ENCODE assay signal across 26 cellular contexts in the genomic region with DNA sequence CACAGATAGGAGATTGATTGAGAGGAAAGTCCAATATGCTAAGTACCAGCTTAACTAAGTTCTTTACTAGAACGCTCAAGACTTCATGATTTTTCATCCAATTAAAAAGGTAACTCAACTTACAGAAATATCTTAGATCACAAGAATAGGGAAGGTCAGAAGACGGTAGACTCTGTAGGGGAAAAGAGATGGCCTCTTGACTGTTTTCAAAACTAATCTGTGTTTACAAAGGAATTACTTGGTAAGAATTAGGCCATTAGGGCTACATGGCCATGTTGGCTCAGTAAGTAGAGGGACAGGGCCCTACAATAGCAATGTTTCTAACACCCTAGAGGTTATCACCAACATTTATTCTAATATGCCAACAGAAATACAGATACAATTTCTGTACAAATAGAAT.
DNase-seq lines count a peak whose midpoint lies in the region; ATAC-seq and TF ChIP-seq lines count a peak whose summit lies in the region.
"Had no signal": no experiment of that assay in that cellular context is flagged by ENCODE, and none has a peak within 500 bp of the region (broad histone marks: within the 10 kb centered on the region; RNA-seq: fewer than 3 reads in every experiment).

No MANE protein-coding gene starts in this region.

- peaks cover 34% of the 10 kb centered on the region for H3K36me3 Mint-ChIP-seq in MCF 10A (ENCODE audit: insufficient read depth, unreplicated experiment)

- POLR2A ChIA-PET in MCF 10A (lab: Yijun Ruan, JAX) = interaction anchor here (0.9 kb wide), 1 partner anchor 10 kb away, joined by 3 read pairs; no protein-coding TSS in a partner anchor

- no peaks in the 10 kb centered on the region for H3K79me2 ChIP-seq in mammary epithelial cell (ENCODE audit: insufficient read depth, low read length)

- H3K4me1 Mint-ChIP-seq in MCF 10A (ENCODE audit: insufficient read depth, unreplicated experiment) = no peaks in the 10 kb centered on the region

- BruUV-seq in MCF 10A (replicated peaks; lab: Mats Ljungman, UMichigan) (no TSS peak), mammary epithelial cell (replicated peaks; lab: Mats Ljungman, UMichigan) (no TSS peak)

- H3K9me3 Mint-ChIP-seq in MCF 10A (ENCODE audit: unreplicated experiment) = no peaks in the 10 kb centered on the region
- H3K9me3 Mint-ChIP-seq: activated B cell treated with CpG ODN at 0.5 μM for 24 hours; activated T-cell treated with anti-CD3 and anti-CD28 coated beads, Interleukin-2, amount 50 U/mL, for 72 hours; CD8-positive, alpha-beta T cell; GM23338 had no signal

- H3K27ac ChIP-seq in mammary epithelial cell (ENCODE audit: insufficient read depth, low read depth, low read length) = no peak overlapping the region
- peak overlapping the region; percentile 10 to 30 for H3K27ac ChIP-seq in left lung
- H3K27ac ChIP-seq in rectal smooth muscle tissue (ENCODE audit: low read depth, low read length) = peak overlapping the region; percentile 80
- H3K27ac ChIP-seq in upper lobe of right lung = peak overlapping the region; percentile 24
- H3K27ac ChIP-seq: epithelial cell of prostate had no signal

- dilution Hi-C loops in mammary epithelial cell (cut with HindIII; ENCODE audit: low sequenced_read_pairs) = no loop called here

- no peaks in the 10 kb centered on the region for H3K27me3 Mint-ChIP-seq in MCF 10A (ENCODE audit: insufficient read depth, unreplicated experiment)
- H3K27me3 Mint-ChIP-seq: activated B cell treated with CpG ODN at 0.5 μM for 24 hours, B cell had no signal

- H3K9ac ChIP-seq in mammary epithelial cell (ENCODE audit: insufficient read depth, low read length) (no peak overlapping the region), rectal smooth muscle tissue (ENCODE audit: low read length) (no peak overlapping the region)

- H3K4me1 ChIP-seq in mammary epithelial cell (ENCODE audit: insufficient read depth, low read length) = no peaks in the 10 kb centered on the region
- H3K4me1 ChIP-seq in left lung = peaks cover 0 to 11% of the 10 kb centered on the region in 2 donors
- H3K4me1 ChIP-seq in rectal smooth muscle tissue (ENCODE audit: control insufficient read depth, insufficient read depth, low read length) = peaks cover 23% of the 10 kb centered on the region
- peaks cover 8% of the 10 kb centered on the region for H3K4me1 ChIP-seq in upper lobe of right lung

- DNase-seq in MCF 10A (ENCODE audit: unreplicated experiment) (no peak), mammary epithelial cell (no peak), left lung (no peak), upper lobe of right lung (no peak), NCI-H446 (lab: John Stamatoyannopoulos, UW) (no peak), UCSD-AML1 (lab: John Stamatoyannopoulos, UW; ENCODE audit: unreplicated experiment) (no peak)
- DNase-seq: activated B cell treated with CpG ODN at 0.5 μM for 24 hours; activated CD4-positive, alpha-beta T cell treated with anti-CD3 and anti-CD28 coated beads, Interleukin-2, amount 50 U/mL, for 4 hours; activated naive CD4-positive, alpha-beta T cell; activated T-cell treated with anti-CD3 and anti-CD28 coated beads, Interleukin-2, amount 50 U/mL, for 72 hours; CD8-positive, alpha-beta T cell; DMS 273 treated with DMSO at 0.1 percent for 48 hours; effector CD8-positive, alpha-beta T cell; head of caudate nucleus; kidney glomerular epithelial cell; NCI-H1092 treated with DMSO at 0.1 percent for 48 hours; NCI-H187; NCI-H526 treated with DMSO at 0.1 percent for 48 hours; retina; SHP77; stimulated activated CD4-positive, alpha-beta T cell treated with anti-CD3 and anti-CD28 coated beads, Interleukin-2, amount 100 ng/mL, for 48 hours had no signal

- ATAC-seq in left lung = no peak
- ATAC-seq in upper lobe of right lung = no peak
- no peak for ATAC-seq in HG03039 (IDR thresholded peaks at IDR 0.05; ENCODE audit: unreplicated experiment)
- ATAC-seq: activated T-cell treated with anti-CD3 and anti-CD28 coated beads, Interleukin-2, amount 50 U/mL, for 72 hours; CD8-positive, alpha-beta T cell; GM23338 had no signal

- peaks cover 5% of the 10 kb centered on the region for H3K36me3 ChIP-seq in mammary epithelial cell (ENCODE audit: insufficient read depth, low read length)
- peaks cover 0 to 18% of the 10 kb centered on the region in 2 donors for H3K36me3 ChIP-seq in left lung
- H3K36me3 ChIP-seq in rectal smooth muscle tissue (ENCODE audit: control insufficient read depth, insufficient read depth, low read length) = no peaks in the 10 kb centered on the region
- H3K36me3 ChIP-seq in upper lobe of right lung = no peaks in the 10 kb centered on the region

- H3K4me3 ChIP-seq in mammary epithelial cell (replicated peaks in 1 of 3; ENCODE audit: insufficient read depth in 1 of 3, low read depth in 2 of 3, low read length in 3 of 3) (no peak overlapping the region), left lung (no peak overlapping the region), rectal smooth muscle tissue (ENCODE audit: low read length) (no peak overlapping the region), upper lobe of right lung (no peak overlapping the region)
- H3K4me3 ChIP-seq: GM23338 had no signal

- no peak overlapping the region for H3K4me2 ChIP-seq in mammary epithelial cell (ENCODE audit: insufficient read depth, low read depth, low read length)
- H3K4me2 ChIP-seq: GM23338 had no signal

- H3K27me3 ChIP-seq in mammary epithelial cell (ENCODE audit: insufficient read depth, low read length) (no peaks in the 10 kb centered on the region), left lung (no peaks in the 10 kb centered on the region), rectal smooth muscle tissue (ENCODE audit: control insufficient read depth, insufficient read depth, low read length) (no peaks in the 10 kb centered on the region), upper lobe of right lung (no peaks in the 10 kb centered on the region)

- in situ Hi-C loops in mammary epithelial cell (cut with MboI; ENCODE audit: low sequenced_read_pairs in 2 of 2) = no loop called here

- H2AFZ ChIP-seq in mammary epithelial cell (ENCODE audit: low read depth, low read length) = no peak overlapping the region
- H2AFZ ChIP-seq: GM23338 had no signal

- TF ChIP-seq CTCF in MCF 10A (IDR thresholded peaks at IDR 0.05; ENCODE audit: unreplicated experiment) (no peak), mammary epithelial cell (conservative IDR thresholded peaks at IDR 0.05 in 1 of 2, IDR thresholded peaks at IDR 0.05 in 1 of 2; ENCODE audit: extremely low read depth in 1 of 2, insufficient read depth in 1 of 2, low read depth in 1 of 2, low read length in 2 of 2) (no peak), left lung (IDR thresholded peaks at IDR 0.05) (no peak), upper lobe of right lung (IDR thresholded peaks at IDR 0.05) (no peak)

- intact Hi-C loops in MCF 10A (cut with micrococcal nuclease) = no loop called here
- intact Hi-C loops in mammary epithelial cell (cut with micrococcal nuclease) = no loop called here
- intact Hi-C loops in left lung (cut with DNase I) = no loop called here
- intact Hi-C loops in upper lobe of right lung (cut with DNase I) = no loop called here

- CTCF ChIA-PET in MCF 10A (lab: Yijun Ruan, JAX) (interaction anchor here (0.7 kb wide), 1 partner anchor 40 kb away, joined by 4 read pairs; no protein-coding TSS in a partner anchor), mammary epithelial cell (lab: Charles Lee; ENCODE audit: low non-redundant PET) (no interaction called here)

- no peak overlapping the region for H3K4me3 Mint-ChIP-seq in MCF 10A (ENCODE audit: unreplicated experiment)
- H3K4me3 Mint-ChIP-seq: activated B cell treated with CpG ODN at 0.5 μM for 24 hours; activated T-cell treated with anti-CD3 and anti-CD28 coated beads, Interleukin-2, amount 50 U/mL, for 72 hours; B cell; CD8-positive, alpha-beta T cell; GM23338 had no signal

- peak overlapping the region; percentile 24 for H3K27ac Mint-ChIP-seq in MCF 10A (ENCODE audit: low read depth, unreplicated experiment)
- H3K27ac Mint-ChIP-seq: activated B cell treated with CpG ODN at 0.5 μM for 24 hours; activated T-cell treated with anti-CD3 and anti-CD28 coated beads, Interleukin-2, amount 50 U/mL, for 72 hours; B cell; CD8-positive, alpha-beta T cell; GM23338 had no signal

- H3K9me3 ChIP-seq in mammary epithelial cell (replicated peaks; ENCODE audit: insufficient read depth, low read length) (no peaks in the 10 kb centered on the region), left lung (no peaks in the 10 kb centered on the region), upper lobe of right lung (no peaks in the 10 kb centered on the region)

- no peaks in the 10 kb centered on the region for H4K20me1 ChIP-seq in mammary epithelial cell (ENCODE audit: insufficient read depth, low read length)

- WGBS in mammary epithelial cell (ENCODE audit: low coverage, missing lambda C conversion rate) = 97% methylated on average over 2 of the region's 2 CpGs
